ENCODE assay signal across 2 cellular contexts in the genomic region with DNA sequence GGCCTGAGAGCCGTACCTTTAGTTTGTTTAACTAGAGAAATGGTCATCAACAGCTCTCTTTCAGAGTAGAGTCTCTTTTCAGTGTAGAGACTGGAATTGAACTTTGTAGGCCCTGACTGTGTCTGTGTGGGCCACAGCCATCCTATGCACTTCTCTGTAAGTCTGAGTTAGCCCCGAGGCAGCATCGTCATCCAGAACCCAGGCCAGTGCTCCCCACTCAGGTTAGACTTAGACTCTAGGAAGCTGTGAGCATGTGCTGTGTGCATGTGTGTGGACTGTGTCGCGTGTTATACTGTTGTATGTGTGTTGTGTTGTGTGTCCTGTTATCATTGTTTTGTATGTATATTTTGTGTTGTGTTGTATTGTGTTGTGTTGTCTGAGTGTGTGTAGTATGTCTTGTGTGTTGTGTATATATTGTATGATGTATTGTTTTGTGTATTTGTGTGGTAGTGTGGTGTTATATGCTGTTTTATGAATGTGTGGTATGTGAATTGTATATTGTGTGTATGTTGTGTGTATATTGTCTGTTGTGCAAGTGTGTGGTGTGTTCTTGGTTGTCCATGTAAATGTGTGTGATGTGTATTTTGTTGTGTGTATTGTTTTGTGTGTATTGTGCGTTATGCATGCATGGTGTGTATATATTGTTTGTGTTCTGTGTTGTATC.
A peak's percentile ranks its signal among the peaks of the same experiment; 100 is the strongest.
TF ChIP-seq lines count a peak whose summit lies in the region.

No MANE protein-coding gene starts in this region.

TF ChIP-seq in HEK293, 187 proteins besides CTCF, POLR2A, EP300 and RAD21:
- TF ChIP-seq SALL2 (tag by site-specific recombination; IDR thresholded peaks at IDR 0.05; ENCODE audit: borderline replicate concordance), result 0 out of 2 replicates have a peak, but pooled peaks have one; percentile 21
- TF ChIP-seq ZNF544 (tag by site-specific recombination; IDR thresholded peaks at IDR 0.05), result no peak

TF ChIP-seq in K562, 482 proteins besides CTCF, POLR2A, EP300 and RAD21:
- no peak for TF ChIP-seq CREB1 (IDR thresholded peaks at IDR 0.05)
- TF ChIP-seq CREB1 (CRISPR knock-in tag; IDR thresholded peaks at IDR 0.05), result no peak
- TF ChIP-seq CSDE1 (IDR thresholded peaks at IDR 0.05), result 0 out of 4 replicates have a peak, but pooled peaks of 1 of the 2 experiments have one; percentile 68
- TF ChIP-seq NR2C1 (IDR thresholded peaks at IDR 0.05), result 0 out of 2 replicates have a peak, but pooled peaks have one; percentile 15
- TF ChIP-seq NR2C1 (tag; IDR thresholded peaks at IDR 0.05), result no peak
- 0 out of 2 replicates have a peak, but pooled peaks have one; percentile 61 for TF ChIP-seq THRAP3 (IDR thresholded peaks at IDR 0.05; ENCODE audit: borderline replicate concordance)
- TF ChIP-seq LARP7 (IDR thresholded peaks at IDR 0.05), result 0 out of 2 replicates have a peak, but pooled peaks have one; percentile 14
- TF ChIP-seq HDAC1 (IDR thresholded peaks at IDR 0.05), result 0 out of 4 replicates have a peak, but pooled peaks of 1 of the 2 experiments have one; percentile 19
- TF ChIP-seq ARHGAP35 (IDR thresholded peaks at IDR 0.05; ENCODE audit: partially characterized antibody), result peak; percentile 3
- TF ChIP-seq SUPT5H (IDR thresholded peaks at IDR 0.05), result 0 out of 2 replicates have a peak, but pooled peaks have one; percentile 31
- TF ChIP-seq OTX1 (CRISPR knock-in tag; IDR thresholded peaks at IDR 0.05), result 0 out of 2 replicates have a peak, but pooled peaks have one; percentile 39
- no peak for TF ChIP-seq ZBTB34 (CRISPR knock-in tag; IDR thresholded peaks at IDR 0.05)
- TF ChIP-seq ZNF146 (CRISPR knock-in tag; IDR thresholded peaks at IDR 0.05; ENCODE audit: unreplicated experiment), result no peak
- TF ChIP-seq HBP1 (CRISPR knock-in tag; IDR thresholded peaks at IDR 0.05), result peak; percentile 39
- TF ChIP-seq IRF9 (tag; IDR thresholded peaks at IDR 0.05), result 0 out of 2 replicates have a peak, but pooled peaks have one; percentile 19
- TF ChIP-seq, protein P1, sequence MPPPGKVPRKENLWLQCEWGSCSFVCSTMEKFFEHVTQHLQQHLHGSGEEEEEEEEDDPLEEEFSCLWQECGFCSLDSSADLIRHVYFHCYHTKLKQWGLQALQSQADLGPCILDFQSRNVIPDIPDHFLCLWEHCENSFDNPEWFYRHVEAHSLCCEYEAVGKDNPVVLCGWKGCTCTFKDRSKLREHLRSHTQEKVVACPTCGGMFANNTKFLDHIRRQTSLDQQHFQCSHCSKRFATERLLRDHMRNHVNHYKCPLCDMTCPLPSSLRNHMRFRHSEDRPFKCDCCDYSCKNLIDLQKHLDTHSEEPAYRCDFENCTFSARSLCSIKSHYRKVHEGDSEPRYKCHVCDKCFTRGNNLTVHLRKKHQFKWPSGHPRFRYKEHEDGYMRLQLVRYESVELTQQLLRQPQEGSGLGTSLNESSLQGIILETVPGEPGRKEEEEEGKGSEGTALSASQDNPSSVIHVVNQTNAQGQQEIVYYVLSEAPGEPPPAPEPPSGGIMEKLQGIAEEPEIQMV (tag; conservative IDR thresholded peaks at IDR 0.05; ENCODE audit: low read depth), result no peak
- peak; percentile 80 for TF ChIP-seq ZNF263 (CRISPR knock-in tag; IDR thresholded peaks at IDR 0.05; ENCODE audit: borderline replicate concordance)
- TF ChIP-seq MYBL2 (IDR thresholded peaks at IDR 0.05; ENCODE audit: low read depth), result peak; percentile 40; the same call in 1 of the 2 replicates
- no peak for TF ChIP-seq MYBL2 (CRISPR knock-in tag; IDR thresholded peaks at IDR 0.05; ENCODE audit: borderline replicate concordance)
- TF ChIP-seq ZNF586 (CRISPR knock-in tag; conservative IDR thresholded peaks at IDR 0.05), result no peak
- peak; percentile 50; the same call in 1 of the 2 replicates for TF ChIP-seq BCOR (IDR thresholded peaks at IDR 0.05)
- peak; percentile 52; the same call in 1 of the 2 replicates for TF ChIP-seq NKRF (IDR thresholded peaks at IDR 0.05; ENCODE audit: borderline replicate concordance)
- peak in 1 of 2 experiments; percentile 44; a peak in 1 of 4 replicates for TF ChIP-seq TRIM24 (IDR thresholded peaks at IDR 0.05)
- peak; percentile 40; the same call in 1 of the 2 replicates for TF ChIP-seq ADNP (tag; IDR thresholded peaks at IDR 0.05)
- TF ChIP-seq ZNF584 (CRISPR knock-in tag; IDR thresholded peaks at IDR 0.05; ENCODE audit: low read depth), result no peak
- no peak for TF ChIP-seq ZNF445 (CRISPR knock-in tag; IDR thresholded peaks at IDR 0.05; ENCODE audit: low read depth)
- peak; percentile 70; the same call in 1 of the 2 replicates for TF ChIP-seq HLTF (IDR thresholded peaks at IDR 0.05)
- TF ChIP-seq ARID2 (IDR thresholded peaks at IDR 0.05), result 0 out of 2 replicates have a peak, but pooled peaks have one; percentile 6
- TF ChIP-seq, protein P2, sequence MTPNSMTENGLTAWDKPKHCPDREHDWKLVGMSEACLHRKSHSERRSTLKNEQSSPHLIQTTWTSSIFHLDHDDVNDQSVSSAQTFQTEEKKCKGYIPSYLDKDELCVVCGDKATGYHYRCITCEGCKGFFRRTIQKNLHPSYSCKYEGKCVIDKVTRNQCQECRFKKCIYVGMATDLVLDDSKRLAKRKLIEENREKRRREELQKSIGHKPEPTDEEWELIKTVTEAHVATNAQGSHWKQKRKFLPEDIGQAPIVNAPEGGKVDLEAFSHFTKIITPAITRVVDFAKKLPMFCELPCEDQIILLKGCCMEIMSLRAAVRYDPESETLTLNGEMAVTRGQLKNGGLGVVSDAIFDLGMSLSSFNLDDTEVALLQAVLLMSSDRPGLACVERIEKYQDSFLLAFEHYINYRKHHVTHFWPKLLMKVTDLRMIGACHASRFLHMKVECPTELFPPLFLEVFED (CRISPR knock-in tag; conservative IDR thresholded peaks at IDR 0.05), result peak; percentile 77; the same call in 1 of the 2 replicates
- 0 out of 2 replicates have a peak, but pooled peaks have one; percentile 64 for TF ChIP-seq SMARCA5 (IDR thresholded peaks at IDR 0.05)
- TF ChIP-seq ELK1 (CRISPR knock-in tag; IDR thresholded peaks at IDR 0.05), result no peak
- TF ChIP-seq, protein P3, sequence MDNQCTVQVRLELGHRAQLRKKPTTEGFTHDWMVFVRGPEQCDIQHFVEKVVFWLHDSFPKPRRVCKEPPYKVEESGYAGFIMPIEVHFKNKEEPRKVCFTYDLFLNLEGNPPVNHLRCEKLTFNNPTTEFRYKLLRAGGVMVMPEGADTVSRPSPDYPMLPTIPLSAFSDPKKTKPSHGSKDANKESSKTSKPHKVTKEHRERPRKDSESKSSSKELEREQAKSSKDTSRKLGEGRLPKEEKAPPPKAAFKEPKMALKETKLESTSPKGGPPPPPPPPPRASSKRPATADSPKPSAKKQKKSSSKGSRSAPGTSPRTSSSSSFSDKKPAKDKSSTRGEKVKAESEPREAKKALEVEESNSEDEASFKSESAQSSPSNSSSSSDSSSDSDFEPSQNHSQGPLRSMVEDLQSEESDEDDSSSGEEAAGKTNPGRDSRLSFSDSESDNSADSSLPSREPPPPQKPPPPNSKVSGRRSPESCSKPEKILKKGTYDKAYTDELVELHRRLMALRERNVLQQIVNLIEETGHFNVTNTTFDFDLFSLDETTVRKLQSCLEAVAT (IDR thresholded peaks at IDR 0.05), result peak in 1 of 2 experiments; percentile 50; a peak in 1 of 4 replicates
- 0 out of 2 replicates have a peak, but pooled peaks have one; percentile 18 for TF ChIP-seq TSC22D4 (tag; IDR thresholded peaks at IDR 0.05)
- no peak for TF ChIP-seq HDAC3 (IDR thresholded peaks at IDR 0.05; ENCODE audit: borderline replicate concordance, partially characterized antibody)
- no peak for TF ChIP-seq ZNF143 (CRISPR knock-in tag; IDR thresholded peaks at IDR 0.05)
- TF ChIP-seq CBFA2T3 (IDR thresholded peaks at IDR 0.05), result 0 out of 2 replicates have a peak, but pooled peaks have one; percentile 7
